29 cellular contexts compared by ENCODE assay signal in genomic region chr4:100682477-100683218, GRCh38.
"Had no signal": no experiment of that assay in that cellular context is flagged by ENCODE, and none has a peak within 500 bp of the region (broad histone marks: within the 10 kb centered on the region; RNA-seq: fewer than 3 reads in every experiment).

No MANE protein-coding gene starts in this region.

- H3K4me1 Mint-ChIP-seq: stimulated activated effector memory CD8-positive, alpha-beta T cell treated with anti-CD3 and anti-CD28 coated beads, Interleukin-12 subunit alpha, Interleukin-12 subunit beta, amount 100 ng/mL, for 72 hours had no signal

- H3K27me3 ChIP-seq: esophagus squamous epithelium, heart right ventricle, neutrophil, pancreas, testis, tibial artery had no signal

- H3K4me3 ChIP-seq: coronary artery, esophagus squamous epithelium, heart right ventricle, lower lobe of right lung, pancreas, smooth muscle cell, testis, tibial artery had no signal

- ATAC-seq: heart right ventricle; left ventricle myocardium superior; lower lobe of right lung; naive thymus-derived CD8-positive, alpha-beta T cell; pancreas; sciatic nerve; stimulated activated effector memory CD8-positive, alpha-beta T cell treated with anti-CD3 and anti-CD28 coated beads, Interleukin-12 subunit alpha, Interleukin-12 subunit beta, amount 100 ng/mL, for 72 hours; stimulated activated naive CD8-positive, alpha-beta T cell treated with anti-CD3 and anti-CD28 coated beads, Interleukin-15, Interleukin-2, amounts not matched to agents 100 U/mL and 50 U/mL, for 24 hours had no signal

- H3K4me1 ChIP-seq: esophagus squamous epithelium, lower lobe of right lung, pancreas, testis, tibial artery had no signal

- H3K9me3 ChIP-seq: lower lobe of right lung, neutrophil, pancreas, testis had no signal

- H3K27me3 Mint-ChIP-seq: type B pancreatic cell had no signal

- DNase-seq: dermis blood vessel endothelial cell; effector memory CD4-positive, alpha-beta T cell; erythroblast; esophagus squamous epithelium; foreskin melanocyte; glutamatergic neuron; heart right ventricle; hippocampal formation; immature natural killer cell; islet precursor cell; kidney glomerular epithelial cell; left ventricle myocardium superior; lower lobe of right lung; naive thymus-derived CD8-positive, alpha-beta T cell; nephron progenitor cell; retina; stimulated activated CD4-positive, alpha-beta T cell treated with anti-CD3 and anti-CD28 coated beads, Interleukin-2, amount 100 ng/mL, for 24 hours; stimulated activated CD4-positive, alpha-beta T cell treated with anti-CD3 and anti-CD28 coated beads, Interleukin-4, amount 100 ng/mL, for 24 hours; stimulated activated naive CD8-positive, alpha-beta T cell treated with anti-CD3 and anti-CD28 coated beads, Interleukin-15, Interleukin-2, amounts not matched to agents 100 U/mL and 50 U/mL, for 24 hours; substantia nigra; testis; tibial artery had no signal

- H3K4me2 ChIP-seq: smooth muscle cell had no signal

- H3K36me3 ChIP-seq: esophagus squamous epithelium, heart right ventricle, lower lobe of right lung, neutrophil, pancreas, tibial artery had no signal

- H3K27ac ChIP-seq: coronary artery, esophagus squamous epithelium, heart right ventricle, lower lobe of right lung, neutrophil, pancreas, testis, tibial artery had no signal

- H3K4me3 Mint-ChIP-seq: immature natural killer cell; naive thymus-derived CD8-positive, alpha-beta T cell; nephron progenitor cell; stimulated activated effector memory CD8-positive, alpha-beta T cell treated with anti-CD3 and anti-CD28 coated beads, Interleukin-12 subunit alpha, Interleukin-12 subunit beta, amount 100 ng/mL, for 72 hours; type B pancreatic cell had no signal

- H3K9me3 Mint-ChIP-seq: type B pancreatic cell had no signal

- H3K27ac Mint-ChIP-seq: immature natural killer cell; nephron progenitor cell; stimulated activated effector memory CD8-positive, alpha-beta T cell treated with anti-CD3 and anti-CD28 coated beads, Interleukin-12 subunit alpha, Interleukin-12 subunit beta, amount 100 ng/mL, for 72 hours; type B pancreatic cell had no signal

- H3K36me3 Mint-ChIP-seq: immature natural killer cell; naive thymus-derived CD8-positive, alpha-beta T cell; stimulated activated effector memory CD8-positive, alpha-beta T cell treated with anti-CD3 and anti-CD28 coated beads, Interleukin-12 subunit alpha, Interleukin-12 subunit beta, amount 100 ng/mL, for 72 hours; type B pancreatic cell had no signal
